8 cellular contexts compared by ENCODE assay signal in genomic region chr19:1945899-1946298, GRCh38. TPM values are rescaled to one million over a fixed set of nuclear protein-coding genes. Genes with fewer than 3 reads are reported as not detected.
DNase-seq lines count a peak whose midpoint lies in the region; ATAC-seq and TF ChIP-seq lines count a peak whose summit lies in the region.

No MANE protein-coding gene starts in this region.

- H3K27me3 ChIP-seq in left ventricle myocardium inferior (ENCODE audit: low read depth): no peaks in the 10 kb centered on the region

- H3K27ac ChIP-seq in left ventricle myocardium inferior (replicated peaks): no peak overlapping the region

- no peaks in the 10 kb centered on the region for H3K36me3 ChIP-seq in left ventricle myocardium inferior

- no peak for ATAC-seq in stimulated activated naive CD8-positive, alpha-beta T cell treated with anti-CD3 and anti-CD28 coated beads, Interleukin-15, Interleukin-2, amounts not matched to agents 100 U/mL and 50 U/mL, for 24 hours
- no peak for ATAC-seq in GM19328 (IDR thresholded peaks at IDR 0.05; ENCODE audit: unreplicated experiment)

- intact Hi-C loops in left ventricle myocardium inferior (cut with micrococcal nuclease): no loop called here

- peak; percentile 64 for TF ChIP-seq CTCF in left ventricle myocardium inferior (IDR thresholded peaks at IDR 0.05; ENCODE audit: borderline replicate concordance)

- peaks cover 40% of the 10 kb centered on the region for H3K4me1 ChIP-seq in left ventricle myocardium inferior

- DNase-seq in COLO668 (lab: John Stamatoyannopoulos, UW; ENCODE audit: unreplicated experiment) (peak; percentile 55), HK-2 (ENCODE audit: unreplicated experiment) (peak; percentile 38), left ventricle myocardium inferior (no peak), ureter (ENCODE audit: low spot score) (no peak), SW 1271 (lab: John Stamatoyannopoulos, UW) (no peak)
- DNase-seq in activated T-cell treated with anti-CD3 and anti-CD28 coated beads, Interleukin-2, amount 50 U/mL, for 48 hours: peak; percentile 45
- peak; percentile 44 for DNase-seq in stimulated activated naive CD8-positive, alpha-beta T cell treated with anti-CD3 and anti-CD28 coated beads, Interleukin-15, Interleukin-2, amounts not matched to agents 100 U/mL and 50 U/mL, for 24 hours

- no peak overlapping the region for H3K4me3 ChIP-seq in left ventricle myocardium inferior

- H3K9me3 ChIP-seq in left ventricle myocardium inferior (replicated peaks): no peaks in the 10 kb centered on the region

RNA-seq across cellular contexts. Expression of gene CSNK1G2, which starts 4.9 kb away (rescaled TPM):
- total RNA-seq in left ventricle myocardium inferior (24.5 TPM), ureter (57.2 TPM)

RNA-seq across cellular contexts. Expression of gene ADAT3, which starts 40.7 kb away (rescaled TPM):
- 1.8 TPM for total RNA-seq in left ventricle myocardium inferior
- 4.1 TPM for total RNA-seq in ureter

RNA-seq across cellular contexts. Expression of gene SCAMP4, which starts 40.7 kb away (rescaled TPM):
- total RNA-seq in left ventricle myocardium inferior (16.2 TPM), ureter (82.3 TPM)

Comparison
In these comparisons a context has a peak if more than half of its experiments do, and no peak if none do; other contexts are left out.
1. DNase-seq: peak in COLO668 (single experiment), HK-2 (single experiment), activated T-cell treated with anti-CD3 and anti-CD28 coated beads, Interleukin-2, amount 50 U/mL, for 48 hours (2 of 2) and stimulated activated naive CD8-positive, alpha-beta T cell treated with anti-CD3 and anti-CD28 coated beads, Interleukin-15, Interleukin-2, amounts not matched to agents 100 U/mL and 50 U/mL, for 24 hours (single experiment); none in left ventricle myocardium inferior (single experiment), ureter (single experiment) and SW 1271 (0 of 2).